Comparison of ENCODE assay signal across 22 cellular contexts in genomic region chr10:113030453-113030852, GRCh38.
DNase-seq lines count a peak whose midpoint lies in the region; ATAC-seq, FAIRE-seq and TF ChIP-seq lines count a peak whose summit lies in the region.
"Had no signal": no experiment of that assay in that cellular context is flagged by ENCODE, and none has a peak within 500 bp of the region (broad histone marks: within the 10 kb centered on the region; RNA-seq: fewer than 3 reads in every experiment).

No MANE protein-coding gene starts in this region.

- H3K4me3 ChIP-seq in astrocyte (ENCODE audit: insufficient read depth, low read depth, low read length) = no peak overlapping the region
- no peak overlapping the region for H3K4me3 ChIP-seq in iPS-20b (ENCODE audit: low read length)
- no peak overlapping the region for H3K4me3 ChIP-seq in uterus
- H3K4me3 ChIP-seq: gastroesophageal sphincter had no signal

- no peak overlapping the region for H3K4me3 Mint-ChIP-seq in astrocyte (ENCODE audit: unreplicated experiment)
- H3K4me3 Mint-ChIP-seq: activated naive CD8-positive, alpha-beta T cell treated with anti-CD3 and anti-CD28 coated beads, Interleukin-2, amount 50 U/mL, for 24 hours; activated T-helper 17 cell treated with anti-CD3 and anti-CD28 coated beads, Interleukin-2, amount 50 U/mL, for 72 hours; memory B cell; nephron; T-helper 1 cell treated with Interleukin-12 subunit alpha and Interleukin-12 subunit beta and Interleukin-4 antibody, amounts not matched to agents 30 μg/mL and 1 μg/mL, for 36 hours; WTC11 had no signal

- no peak for ATAC-seq in left ventricle myocardium superior
- ATAC-seq: activated naive CD8-positive, alpha-beta T cell treated with anti-CD3 and anti-CD28 coated beads, Interleukin-2, amount 50 U/mL, for 24 hours; activated T-helper 17 cell treated with anti-CD3 and anti-CD28 coated beads, Interleukin-2, amount 50 U/mL, for 72 hours; gastroesophageal sphincter; WTC11 had no signal

- no peak overlapping the region for H2AFZ ChIP-seq in astrocyte (ENCODE audit: low read depth, low read length)

- no peak for FAIRE-seq in astrocyte (lab: Jason Lieb, UNC)
- FAIRE-seq: endometrium had no signal

- H3K36me3 ChIP-seq in astrocyte (ENCODE audit: insufficient read depth, low read length) = no peaks in the 10 kb centered on the region
- peaks cover 4% of the 10 kb centered on the region; the same call in 1 of the 2 replicates for H3K36me3 ChIP-seq in iPS-20b (ENCODE audit: insufficient read depth, low read depth, low read length)
- H3K36me3 ChIP-seq in uterus = no peaks in the 10 kb centered on the region
- H3K36me3 ChIP-seq: gastroesophageal sphincter had no signal

- no peak overlapping the region for H3K4me2 ChIP-seq in astrocyte (ENCODE audit: low read length)

- peaks cover 79% of the 10 kb centered on the region for H4K20me1 ChIP-seq in astrocyte (ENCODE audit: insufficient read depth, low read length)

- H3K79me2 ChIP-seq in astrocyte (ENCODE audit: insufficient read depth, low read length) = peaks cover 62% of the 10 kb centered on the region

- DNase-seq in cardiac septum (ENCODE audit: low spot score) (peak; percentile 12), left ventricle myocardium superior (no peak), astrocyte (ENCODE audit: low read depth) (peak; percentile 73), uterus (no peak), hippocampal formation (lab: John Stamatoyannopoulos, UW) (no peak), SKM-1 (lab: John Stamatoyannopoulos, UW; ENCODE audit: unreplicated experiment) (no peak), NCI-H187 (lab: John Stamatoyannopoulos, UW) (no peak)
- DNase-seq: activated CD8-positive, alpha-beta memory T cell treated with anti-CD3 and anti-CD28 coated beads for 24 hours; activated naive CD8-positive, alpha-beta T cell treated with anti-CD3 and anti-CD28 coated beads, Interleukin-2, amount 50 U/mL, for 24 hours; DMS53; H7; NCI-H146; NK-92 treated with Interleukin-12 subunit alpha and Interleukin-12 subunit beta, amount 100 ng/mL, for 24 hours; stimulated activated naive CD4-positive, alpha-beta T cell treated with Interleukin-2 at 50 U/mL for 16 hours had no signal

- H3K27me3 ChIP-seq in astrocyte (ENCODE audit: insufficient read depth, low read length) (no peaks in the 10 kb centered on the region), iPS-20b (ENCODE audit: insufficient read depth, low read length) (no peaks in the 10 kb centered on the region), uterus (no peaks in the 10 kb centered on the region)
- H3K27me3 ChIP-seq: gastroesophageal sphincter had no signal

- H3K27ac Mint-ChIP-seq in astrocyte (ENCODE audit: unreplicated experiment) = peak overlapping the region; percentile 96
- H3K27ac Mint-ChIP-seq: activated naive CD8-positive, alpha-beta T cell treated with anti-CD3 and anti-CD28 coated beads, Interleukin-2, amount 50 U/mL, for 24 hours; activated T-helper 17 cell treated with anti-CD3 and anti-CD28 coated beads, Interleukin-2, amount 50 U/mL, for 72 hours; memory B cell; nephron; T-helper 1 cell treated with Interleukin-12 subunit alpha and Interleukin-12 subunit beta and Interleukin-4 antibody, amounts not matched to agents 30 μg/mL and 1 μg/mL, for 36 hours; WTC11 had no signal

- H3K9me3 Mint-ChIP-seq in astrocyte (ENCODE audit: unreplicated experiment) = no peaks in the 10 kb centered on the region
- H3K9me3 Mint-ChIP-seq: activated naive CD8-positive, alpha-beta T cell treated with anti-CD3 and anti-CD28 coated beads, Interleukin-2, amount 50 U/mL, for 24 hours; activated T-helper 17 cell treated with anti-CD3 and anti-CD28 coated beads, Interleukin-2, amount 50 U/mL, for 72 hours; nephron; T-helper 1 cell treated with Interleukin-12 subunit alpha and Interleukin-12 subunit beta and Interleukin-4 antibody, amounts not matched to agents 30 μg/mL and 1 μg/mL, for 36 hours; WTC11 had no signal

- H3K27me3 Mint-ChIP-seq in astrocyte (ENCODE audit: low read depth, unreplicated experiment) = no peaks in the 10 kb centered on the region

- no peak overlapping the region for H3K9ac ChIP-seq in astrocyte (ENCODE audit: low read length)
- H3K9ac ChIP-seq in iPS-20b (ENCODE audit: low read depth, low read length) = no peak overlapping the region

- H3K36me3 Mint-ChIP-seq in astrocyte (ENCODE audit: low read depth, unreplicated experiment) = peaks cover 10% of the 10 kb centered on the region

- TF ChIP-seq CTCF in astrocyte (IDR thresholded peaks at IDR 0.05; ENCODE audit: insufficient read depth, low read depth, low read length) (no peak), uterus (IDR thresholded peaks at IDR 0.05) (no peak)

- intact Hi-C loops in cardiac septum (cut with DNase I) (no loop called here), left ventricle myocardium superior (cut with micrococcal nuclease) (no loop called here), uterus (cut with DNase I; ENCODE audit: low total_unique reads) (no loop called here)

- peaks cover 60% of the 10 kb centered on the region for H3K4me1 Mint-ChIP-seq in astrocyte (ENCODE audit: low read depth, unreplicated experiment)
- H3K4me1 Mint-ChIP-seq: memory B cell had no signal

- H3K4me1 ChIP-seq in astrocyte (ENCODE audit: insufficient read depth, low read length) (peaks cover 42% of the 10 kb centered on the region), iPS-20b (ENCODE audit: insufficient read depth, low read length) (peaks cover 31% of the 10 kb centered on the region), uterus (peaks cover 20% of the 10 kb centered on the region in 2 donors)

- no peaks in the 10 kb centered on the region for H3K9me3 ChIP-seq in astrocyte (ENCODE audit: insufficient read depth, low read depth, low read length)
- H3K9me3 ChIP-seq in iPS-20b (ENCODE audit: insufficient read depth, low read depth, low read length) = no peaks in the 10 kb centered on the region
- H3K9me3 ChIP-seq in uterus = no peaks in the 10 kb centered on the region
- H3K9me3 ChIP-seq: gastroesophageal sphincter had no signal

- no peak for TF ChIP-seq POLR2A in uterus (IDR thresholded peaks at IDR 0.05)

- H3K27ac ChIP-seq in astrocyte (ENCODE audit: low read depth, low read length) = no peak overlapping the region
- H3K27ac ChIP-seq in iPS-20b (ENCODE audit: low read length) = peak overlapping the region; percentile 34
- H3K27ac ChIP-seq in uterus = peak overlapping the region; percentile 3 to 38
- H3K27ac ChIP-seq: gastroesophageal sphincter had no signal

Comparison
In these comparisons a context has a peak if more than half of its experiments do, and no peak if none do; other contexts are left out.
1. DNase-seq: peak in cardiac septum (single experiment) and astrocyte (single experiment); none in left ventricle myocardium superior (single experiment), uterus (0 of 2), hippocampal formation (0 of 2), SKM-1 (single experiment) and NCI-H187 (0 of 2).